ENCODE assay signal across 9 cellular contexts in genomic region chr5:93578813-93579560, GRCh38. TPM values are rescaled to one million over a fixed set of nuclear protein-coding genes. Genes with fewer than 3 reads are reported as not detected.
DNase-seq lines count a peak whose midpoint lies in the region; ATAC-seq, FAIRE-seq and TF ChIP-seq lines count a peak whose summit lies in the region.
"Had no signal": no experiment of that assay in that cellular context is flagged by ENCODE, and none has a peak within 500 bp of the region (broad histone marks: within the 10 kb centered on the region; RNA-seq: fewer than 3 reads in every experiment).

No MANE protein-coding gene starts in this region.

- H4K91ac ChIP-seq in H1 (replicated peaks; ENCODE audit: insufficient read length, low read length), result no peak overlapping the region

- H3K36me3 ChIP-seq in HUES6 (ENCODE audit: control insufficient read depth, insufficient read depth, low read length) (no peaks in the 10 kb centered on the region), H1 (ENCODE audit: control insufficient read depth in 2 of 4, insufficient read depth in 4 of 4, low read length in 3 of 4) (peaks cover 0 to 2% (median 0%) of the 10 kb centered on the region in 4 experiments; a peak in 1 of 8 replicates)
- H3K36me3 ChIP-seq in naive thymus-derived CD4-positive, alpha-beta T cell (ENCODE audit: control insufficient read depth in 2 of 3, insufficient read depth in 3 of 3, low read length in 3 of 3), result no peaks in the 10 kb centered on the region

- H3K4me3 Mint-ChIP-seq in naive thymus-derived CD4-positive, alpha-beta T cell, result peak overlapping the region in 8 of 10 donors; percentile 27 to 82 (median 59)
- H3K4me3 Mint-ChIP-seq: brain had no signal

- H3K23ac ChIP-seq in H1 (ENCODE audit: insufficient read length), result no peak overlapping the region

- peaks cover 14% of the 10 kb centered on the region; the same call in 1 of the 2 replicates for H3K23me2 ChIP-seq in H1 (ENCODE audit: low read depth, low read length)

- H3K79me1 ChIP-seq in H1 (ENCODE audit: low read depth, low read length), result no peaks in the 10 kb centered on the region

- TF ChIP-seq POLR2A in H1 (IDR thresholded peaks at IDR 0.05; ENCODE audit: control extremely low read depth in 1 of 2, low read depth in 2 of 2, low read length in 2 of 2), result no peak

- no peak overlapping the region for H4K8ac ChIP-seq in H1 (ENCODE audit: extremely low read depth, insufficient read depth, low read length)

- no peak overlapping the region for H3K4ac ChIP-seq in H1 (replicated peaks; ENCODE audit: insufficient read length, low read depth, low read length)

- H3K36me3 Mint-ChIP-seq in naive thymus-derived CD4-positive, alpha-beta T cell, result peaks cover 0 to 9% (median 0%) of the 10 kb centered on the region in 5 donors

- no peak overlapping the region; the same call in 1 of the 2 replicates for H3K18ac ChIP-seq in H1 (ENCODE audit: extremely low read depth, low read length)

- CTCF ChIA-PET in AG04450 (lab: Charles Lee), result interaction anchor here (0.6 to 1.8 kb wide), 9 partner anchors 29 to 1061 kb away, joined by 3 to 5 read pairs (median 3); no protein-coding TSS in a partner anchor
- CTCF ChIA-PET in H1 (lab: Charles Lee; ENCODE audit: partially characterized antibody), result interaction anchor here (0.6 to 2.2 kb wide), 11 partner anchors 9 to 1374 kb away, joined by 3 to 17 read pairs (median 4); no protein-coding TSS in a partner anchor
- CTCF ChIA-PET in naive thymus-derived CD4-positive, alpha-beta T cell (lab: Charles Lee), result no interaction called here

- H4K5ac ChIP-seq in H1 (ENCODE audit: insufficient read length, low read depth, low read length), result no peak overlapping the region

- peaks cover 3 to 13% of the 10 kb centered on the region in 2 experiments for H4K20me1 ChIP-seq in H1 (replicated peaks in 1 of 2; ENCODE audit: control insufficient read depth in 1 of 2, insufficient read depth in 2 of 2, low read length in 2 of 2)

- H3K9me3 ChIP-seq in AG04450 (ENCODE audit: control insufficient read depth, insufficient read depth, low read length), result no peaks in the 10 kb centered on the region; the same call in 1 of the 2 replicates
- no peaks in the 10 kb centered on the region for H3K9me3 ChIP-seq in HUES6 (ENCODE audit: control insufficient read depth, insufficient read depth, low read depth, low read length)
- no peaks in the 10 kb centered on the region for H3K9me3 ChIP-seq in H1 (ENCODE audit: insufficient read depth in 2 of 2, low read depth in 1 of 2, low read length in 1 of 2)
- no peaks in the 10 kb centered on the region for H3K9me3 ChIP-seq in naive thymus-derived CD4-positive, alpha-beta T cell (ENCODE audit: control insufficient read depth in 2 of 3, low read length in 3 of 3)

- WGBS in H1 (ENCODE audit: extremely low coverage in 1 of 2, insufficient coverage in 1 of 2, insufficient read length in 1 of 2, insufficient replicate concordance in 2 of 2, low coverage in 1 of 2, low lambda C conversion rate in 2 of 2, missing lambda C conversion rate in 1 of 2), 2 experiments, result 2% methylated on average over 22 of the region's 35 CpGs; no CpG with 5 or more reads in 1 of the 2 experiments

- no peak overlapping the region for H2BK120ac ChIP-seq in H1 (replicated peaks; ENCODE audit: low read depth, low read length)

- H2BK12ac ChIP-seq in H1 (ENCODE audit: low read depth, low read length), result no peak overlapping the region

- POLR2A ChIA-PET in AG04450 (lab: Yijun Ruan, JAX), result interaction anchor here (0.8 kb wide), 1 partner anchor 521 kb away, joined by 3 read pairs; no protein-coding TSS in a partner anchor
- POLR2A ChIA-PET in H1 (lab: Charles Lee; ENCODE audit: partially characterized antibody), result interaction anchor here (1.2 kb wide), 1 partner anchor 24 kb away, joined by 4 read pairs; no protein-coding TSS in a partner anchor
- POLR2A ChIA-PET in naive thymus-derived CD4-positive, alpha-beta T cell (lab: Charles Lee), result interaction anchor here (0.7 kb wide), 1 partner anchor 218 kb away, joined by 3 read pairs; no protein-coding TSS in a partner anchor

- no peaks in the 10 kb centered on the region for H3K79me2 ChIP-seq in H1 (ENCODE audit: control insufficient read depth in 1 of 2, insufficient read depth in 2 of 2, low read length in 2 of 2)

- DNase-seq in AG04450 (ENCODE audit: low read depth, low spot score) (no peak), H1 (ENCODE audit: low read depth in 1 of 2, low spot score in 2 of 2) (peak in 1 of 2 experiments; percentile 67), inferior parietal cortex (ENCODE audit: extremely low spot score) (no peak), NCI-H1092 (lab: John Stamatoyannopoulos, UW) (no peak)
- DNase-seq in naive thymus-derived CD4-positive, alpha-beta T cell, result no peak
- DNase-seq in activated CD4-positive, alpha-beta T cell treated with anti-CD3 and anti-CD28 coated beads, Interleukin-2, amount 50 U/mL, for 48 hours, result no peak

- H3K27ac ChIP-seq in AG04450 (ENCODE audit: low read depth, low read length), result peak overlapping the region; percentile 95
- H3K27ac ChIP-seq in HUES6 (ENCODE audit: low read depth, low read length), result no peak overlapping the region
- no peak overlapping the region for H3K27ac ChIP-seq in H1 (ENCODE audit: low read depth, low read length)
- no peak overlapping the region for H3K27ac ChIP-seq in naive thymus-derived CD4-positive, alpha-beta T cell (ENCODE audit: low read depth, low read length)

- H3K27me3 ChIP-seq in AG04450 (ENCODE audit: control insufficient read depth, insufficient read depth, low read length) (no peaks in the 10 kb centered on the region), HUES6 (ENCODE audit: control insufficient read depth, insufficient read depth, low read length) (peaks cover 99% of the 10 kb centered on the region), H1 (replicated peaks in 1 of 4; ENCODE audit: control insufficient read depth in 3 of 4, extremely low read depth in 1 of 4, insufficient read depth in 3 of 4, low read length in 3 of 4) (peaks cover 75 to 98% (median 92%) of the 10 kb centered on the region in 4 experiments)
- peaks cover 28 to 62% of the 10 kb centered on the region in 2 donors for H3K27me3 ChIP-seq in naive thymus-derived CD4-positive, alpha-beta T cell (ENCODE audit: control insufficient read depth in 2 of 2, insufficient read depth in 2 of 2, low read length in 2 of 2)

- no peak overlapping the region for H3K56ac ChIP-seq in H1 (replicated peaks; ENCODE audit: insufficient read length, low read depth, low read length)

- H2BK15ac ChIP-seq in H1 (ENCODE audit: low read length), result no peak overlapping the region

- H2BK5ac ChIP-seq in H1 (ENCODE audit: low read depth, low read length), result no peak overlapping the region

- H3K4me3 ChIP-seq in AG04450 (ENCODE audit: low read depth, low read length) (peak overlapping the region; percentile 92), HUES6 (ENCODE audit: low read depth, low read length) (peak overlapping the region; percentile 60), H1 (ENCODE audit: extremely low read depth in 1 of 4, insufficient read depth in 2 of 4, low read depth in 3 of 4, low read length in 4 of 4) (peak overlapping the region; percentile 6 to 61 (median 18); a peak in 5 of 8 replicates)
- H3K4me3 ChIP-seq in naive thymus-derived CD4-positive, alpha-beta T cell (ENCODE audit: low read length), result no peak overlapping the region

- ATAC-seq in naive thymus-derived CD4-positive, alpha-beta T cell, result no peak
- ATAC-seq in HG02678 (IDR thresholded peaks at IDR 0.05; ENCODE audit: unreplicated experiment), result no peak

- no peak overlapping the region for H3K27ac Mint-ChIP-seq in naive thymus-derived CD4-positive, alpha-beta T cell

- FAIRE-seq in H1 (lab: Jason Lieb, UNC), result no peak

- H3K9ac ChIP-seq in HUES6 (ENCODE audit: low read length), result no peak overlapping the region
- no peak overlapping the region for H3K9ac ChIP-seq in H1 (replicated peaks in 1 of 4; ENCODE audit: extremely low read depth in 1 of 4, low read depth in 3 of 4, low read length in 3 of 4)

- peaks cover 9 to 26% (median 20%) of the 10 kb centered on the region in 7 donors for H3K4me1 Mint-ChIP-seq in naive thymus-derived CD4-positive, alpha-beta T cell

- no peak overlapping the region for H2BK20ac ChIP-seq in H1 (ENCODE audit: low read length)

- no peak overlapping the region for H3K14ac ChIP-seq in H1 (ENCODE audit: insufficient read length)

- intact Hi-C loops in naive thymus-derived CD4-positive, alpha-beta T cell (cut with micrococcal nuclease), result no loop called here

- no peak overlapping the region for H2AK5ac ChIP-seq in H1 (ENCODE audit: low read depth, low read length)

- TF ChIP-seq RAD21 in H1 (IDR thresholded peaks at IDR 0.05 in 1 of 2, conservative IDR thresholded peaks at IDR 0.05 in 1 of 2; ENCODE audit: low read depth in 2 of 2, low read length in 2 of 2), result no peak

- H3K27me3 Mint-ChIP-seq in naive thymus-derived CD4-positive, alpha-beta T cell, result peaks cover 55 to 60% (median 58%) of the 10 kb centered on the region in 5 donors

- TF ChIP-seq CTCF in AG04450 (IDR thresholded peaks at IDR 0.05; ENCODE audit: low read depth, low read length) (no peak), H1 (IDR thresholded peaks at IDR 0.05; ENCODE audit: control extremely low read depth in 1 of 3, insufficient read depth in 1 of 3, low read depth in 1 of 3, low read length in 3 of 3) (no peak)

- H3K4me1 ChIP-seq in HUES6 (ENCODE audit: control insufficient read depth, insufficient read depth, low read length), result peaks cover 27% of the 10 kb centered on the region
- peaks cover 0 to 26% (median 17%) of the 10 kb centered on the region in 4 experiments; a peak in 5 of 7 replicates for H3K4me1 ChIP-seq in H1 (replicated peaks in 1 of 4; ENCODE audit: control insufficient read depth in 3 of 4, insufficient read depth in 4 of 4, low read length in 3 of 4)
- H3K4me1 ChIP-seq in naive thymus-derived CD4-positive, alpha-beta T cell (ENCODE audit: control insufficient read depth in 2 of 2, insufficient read depth in 2 of 2, low read length in 2 of 2), result peaks cover 26 to 35% of the 10 kb centered on the region in 2 donors

- H3K4me2 ChIP-seq in H1 (ENCODE audit: insufficient read depth in 1 of 2, low read depth in 2 of 2, low read length in 2 of 2), result peak overlapping the region; percentile 61 to 79

- no peak for TF ChIP-seq EP300 in H1 (IDR thresholded peaks at IDR 0.05; ENCODE audit: borderline replicate concordance in 1 of 2, low read depth in 2 of 2, low read length in 2 of 2)

- H3K9me3 Mint-ChIP-seq in naive thymus-derived CD4-positive, alpha-beta T cell, result peaks cover 0 to 8% (median 0%) of the 10 kb centered on the region in 11 donors

- no peak overlapping the region for H2AFZ ChIP-seq in H1 (ENCODE audit: low read length)

RNA-seq across cellular contexts. Expression of gene NR2F1-AS1, which starts 2.0 kb away (rescaled TPM):
- polyA plus RNA-seq in AG04450 (2011; rRNA removed) (25.5 and 29.9 TPM in 2 replicates), H1 (2011; rRNA removed) (1.1 and 5.6 TPM in 2 replicates)
- 17.1 and 19.4 TPM in 2 replicates for polyA minus RNA-seq in AG04450 (2011; rRNA and poly(A)+ RNA removed)
- 1.6 and 2.1 TPM in 2 replicates for total RNA-seq in H1 (2021; fragmentation: NEBNext Ultra II Directional; extraction: Animal tissue kit (Norgen Biotek cat#: 25700))
- polyA plus RNA-seq in H1 (2011; cell fraction: cytosol; rRNA removed), result 2.2 TPM
- 0.88 TPM for polyA plus RNA-seq in H1 (2011; cell fraction: nucleus; rRNA removed)
- polyA plus RNA-seq in H1 (2012, experiment 1 of 2), result 1.8 to 4.0 TPM (median 2.9 TPM) in 4 replicates
- polyA plus RNA-seq in H1 (2012, experiment 2 of 2), result 1.4 TPM
- polyA plus RNA-seq in H1 (2013, experiment 1 of 2), result 4.1 TPM
- polyA plus RNA-seq in H1 (2013, experiment 2 of 2), result 3.5 TPM
- polyA minus RNA-seq in H1 (2011; rRNA and poly(A)+ RNA removed), result 0.69 and 1.7 TPM in 2 replicates
- polyA minus RNA-seq in H1 (2011; cell fraction: cytosol; rRNA and poly(A)+ RNA removed), result not detected
- polyA minus RNA-seq in H1 (2011; cell fraction: nucleus; rRNA and poly(A)+ RNA removed), result 3.4 TPM
- not detected for total RNA-seq in naive thymus-derived CD4-positive, alpha-beta T cell
- not detected for polyA plus RNA-seq in naive thymus-derived CD4-positive, alpha-beta T cell

RNA-seq across cellular contexts. Expression of gene NR2F1, which starts 4.0 kb away (rescaled TPM):
- polyA plus RNA-seq in AG04450 (2011; rRNA removed) (47.9 and 65.5 TPM in 2 replicates), H1 (2011; rRNA removed) (0.17 TPM in 1 of 2 replicates, not detected in the other)
- 63.1 and 83.0 TPM in 2 replicates for polyA minus RNA-seq in AG04450 (2011; rRNA and poly(A)+ RNA removed)
- total RNA-seq in H1 (2021; fragmentation: NEBNext Ultra II Directional; extraction: Animal tissue kit (Norgen Biotek cat#: 25700)), result not detected in 2 replicates
- polyA plus RNA-seq in H1 (2011; cell fraction: cytosol; rRNA removed), result 0.27 TPM
- polyA plus RNA-seq in H1 (2011; cell fraction: nucleus; rRNA removed), result 0.20 TPM
- 0.17 to 0.59 TPM (median 0.49 TPM) in 4 replicates for polyA plus RNA-seq in H1 (2012, experiment 1 of 2)
- polyA plus RNA-seq in H1 (2012, experiment 2 of 2), result not detected
- polyA plus RNA-seq in H1 (2013, experiment 1 of 2), result 0.02 TPM
- not detected for polyA plus RNA-seq in H1 (2013, experiment 2 of 2)
- 0.13 TPM in 1 of 2 replicates, not detected in the other for polyA minus RNA-seq in H1 (2011; rRNA and poly(A)+ RNA removed)
- 2.1 TPM for polyA minus RNA-seq in H1 (2011; cell fraction: cytosol; rRNA and poly(A)+ RNA removed)
- polyA minus RNA-seq in H1 (2011; cell fraction: nucleus; rRNA and poly(A)+ RNA removed), result 0.90 TPM
- not detected for total RNA-seq in naive thymus-derived CD4-positive, alpha-beta T cell
- polyA plus RNA-seq in naive thymus-derived CD4-positive, alpha-beta T cell, result not detected

Comparison
In these comparisons a context has a peak if more than half of its experiments do, and no peak if none do; other contexts are left out.
1. RNA of gene NR2F1, which starts 4.0 kb away (polyA plus RNA-seq): 47.9 to 65.5 TPM in AG04450; 0.02 to 0.59 TPM in H1 and not detected in naive thymus-derived CD4-positive, alpha-beta T cell; every median in the first group is over 10 times any median in the second.